19 cellular contexts compared by ENCODE assay signal in the genomic region with DNA sequence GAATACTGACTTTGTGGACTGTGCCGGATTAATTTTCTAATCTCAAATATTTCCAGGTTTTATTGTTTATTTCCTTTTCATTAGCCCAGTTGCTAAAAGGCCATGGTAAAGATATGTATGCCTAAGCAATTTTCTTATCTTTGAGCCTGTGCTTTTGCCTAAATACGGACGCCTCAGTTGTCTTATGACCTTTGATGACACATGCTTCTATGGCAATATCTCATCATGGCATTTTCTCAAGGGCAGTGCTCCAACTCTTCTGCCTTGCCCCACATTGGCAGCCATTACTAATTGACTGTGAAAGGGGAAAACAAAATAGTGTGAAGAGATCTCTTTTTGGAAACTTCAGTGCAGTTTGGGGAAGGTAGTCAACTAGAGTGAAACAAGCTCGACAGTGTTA.
DNase-seq lines count a peak whose midpoint lies in the region; ATAC-seq, FAIRE-seq and TF ChIP-seq lines count a peak whose summit lies in the region.
"Had no signal": no experiment of that assay in that cellular context is flagged by ENCODE, and none has a peak within 500 bp of the region (broad histone marks: within the 10 kb centered on the region; RNA-seq: fewer than 3 reads in every experiment).

No MANE protein-coding gene starts in this region.

- H4K20me1 ChIP-seq in HepG2 (ENCODE audit: insufficient read depth, low read length), result no peaks in the 10 kb centered on the region
- H4K20me1 ChIP-seq in GM12878 (ENCODE audit: control insufficient read depth, insufficient read depth), result no peaks in the 10 kb centered on the region

- no peak overlapping the region for H3K23ac ChIP-seq in mesenchymal stem cell (ENCODE audit: low read length in 2 of 2)

- H3K4me2 ChIP-seq in HepG2 (ENCODE audit: low read depth, low read length), result no peak overlapping the region
- H3K4me2 ChIP-seq in GM12878 (ENCODE audit: control insufficient read depth, insufficient read depth), result no peak overlapping the region
- H3K4me2 ChIP-seq in mesenchymal stem cell (ENCODE audit: low read length, poor library complexity, severe bottlenecking), result no peak overlapping the region

- H3K9me3 ChIP-seq in liver (ENCODE audit: control insufficient read depth in 4 of 4, low read length in 3 of 4) (no peaks in the 10 kb centered on the region), HepG2 (ENCODE audit: low read length) (peaks cover 83% of the 10 kb centered on the region), GM12878 (replicated peaks; ENCODE audit: control insufficient read depth, insufficient read depth, low read length) (no peaks in the 10 kb centered on the region; the same call in 2 of the 3 replicates), mesenchymal stem cell (ENCODE audit: control insufficient read depth, low read length) (no peaks in the 10 kb centered on the region), tibial artery (no peaks in the 10 kb centered on the region)
- H3K9me3 ChIP-seq: HAP-1 had no signal

- WGBS in liver, result 83% methylated on average over 4 of the region's 4 CpGs
- WGBS in HepG2 (ENCODE audit: low lambda C conversion rate), result 12% methylated on average over 4 of the region's 4 CpGs
- 40% methylated on average over 4 of the region's 4 CpGs for WGBS in GM12878 (ENCODE audit: insufficient coverage, insufficient replicate concordance, low lambda C conversion rate, missing lambda C conversion rate)
- 82% methylated on average over 3 of the region's 4 CpGs for WGBS in mesenchymal stem cell

- TF ChIP-seq POLR2A in HepG2 (IDR thresholded peaks at IDR 0.05; ENCODE audit: insufficient read depth in 1 of 2, low read depth in 2 of 2, low read length in 2 of 2), result no peak
- TF ChIP-seq POLR2A in GM12878 (IDR thresholded peaks at IDR 0.05; ENCODE audit: low read depth, low read length), result no peak

- in situ Hi-C loops in HepG2 (cut with HindIII; ENCODE audit: extremely low pct_ligation_motif_present, low pct_unique_long_range_greater_than_20kb), result no loop called here
- in situ Hi-C loops in GM12878 (cut with MboI), result no loop called here

- no peaks in the 10 kb centered on the region for H3K27me3 Mint-ChIP-seq in activated CD8-positive, alpha-beta memory T cell treated with anti-CD3 and anti-CD28 coated beads, Interleukin-2, amount 10 ng/mL, durations not matched to agents 7 days and 5 days
- H3K27me3 Mint-ChIP-seq: CD4-positive, alpha-beta memory T cell had no signal

- H3K18ac ChIP-seq in mesenchymal stem cell (ENCODE audit: low read depth in 1 of 2, low read length in 2 of 2), result no peak overlapping the region

- no peak for DNase-seq in HepG2 (ENCODE audit: low spot score)
- DNase-seq in GM12878 (ENCODE audit: low read depth, low spot score), result no peak
- DNase-seq in mesenchymal stem cell, result no peak
- DNase-seq in NCI-H748 treated with DMSO at 0.1 percent for 48 hours (lab: John Stamatoyannopoulos, UW), result no peak
- no peak for DNase-seq in activated CD8-positive, alpha-beta memory T cell treated with anti-CD3 and anti-CD28 coated beads, Interleukin-2, amount 10 ng/mL, durations not matched to agents 7 days and 5 days
- no peak for DNase-seq in tibial artery
- DNase-seq: 8988T; C1 segment of cervical spinal cord; Calu3; CD4-positive, alpha-beta memory T cell; COR-L47; DMS53; DMS79 treated with DMSO at 0.1 percent for 48 hours; GF-D8; GOT3 had no signal

- no peaks in the 10 kb centered on the region for H3K36me3 ChIP-seq in liver (ENCODE audit: control insufficient read depth in 4 of 4, insufficient read depth in 3 of 4, low read depth in 1 of 4, low read length in 3 of 4)
- H3K36me3 ChIP-seq in HepG2 (replicated peaks in 1 of 2; ENCODE audit: control insufficient read depth in 1 of 2, insufficient read depth in 2 of 2, low read length in 2 of 2), result no peaks in the 10 kb centered on the region
- no peaks in the 10 kb centered on the region for H3K36me3 ChIP-seq in GM12878 (ENCODE audit: control insufficient read depth in 2 of 2, insufficient read depth in 2 of 2, low read length in 1 of 2)
- no peaks in the 10 kb centered on the region for H3K36me3 ChIP-seq in mesenchymal stem cell (ENCODE audit: control insufficient read depth in 1 of 2, insufficient read depth in 2 of 2, low read depth in 1 of 2, low read length in 2 of 2)
- H3K36me3 ChIP-seq in tibial artery, result no peaks in the 10 kb centered on the region
- H3K36me3 ChIP-seq: HAP-1 had no signal

- H3K4me1 ChIP-seq in liver (ENCODE audit: control insufficient read depth in 4 of 4, insufficient read depth in 4 of 4, low read length in 3 of 4), result no peaks in the 10 kb centered on the region
- no peaks in the 10 kb centered on the region for H3K4me1 ChIP-seq in HepG2 (ENCODE audit: insufficient read depth, low read length)
- no peaks in the 10 kb centered on the region for H3K4me1 ChIP-seq in GM12878 (ENCODE audit: control insufficient read depth, insufficient read depth, low read length)
- no peaks in the 10 kb centered on the region for H3K4me1 ChIP-seq in mesenchymal stem cell (ENCODE audit: control insufficient read depth, insufficient read depth, low read depth, low read length)
- H3K4me1 ChIP-seq in tibial artery, result no peaks in the 10 kb centered on the region

- H3K14ac ChIP-seq in mesenchymal stem cell (ENCODE audit: low read length in 2 of 2), result no peak overlapping the region

- BruUV-seq in HepG2 (replicated peaks; lab: Mats Ljungman, UMichigan) (no TSS peak), GM12878 (replicated peaks; lab: Mats Ljungman, UMichigan) (no TSS peak)

- CTCF ChIA-PET in HepG2 (lab: Yijun Ruan, JAX; ENCODE audit: low intra/inter-chr PET ratio, low total read pairs), result no interaction called here
- CTCF ChIA-PET in GM12878 (lab: Yijun Ruan, JAX), result interaction anchor here (0.5 kb wide), 1 partner anchor 1714 kb away, joined by 3 read pairs; no protein-coding TSS in a partner anchor
- CTCF ChIA-PET in activated CD8-positive, alpha-beta memory T cell treated with anti-CD3 and anti-CD28 coated beads, Interleukin-2, amount 10 ng/mL, durations not matched to agents 7 days and 5 days (lab: Charles Lee), result no interaction called here

- no peak overlapping the region for H2BK12ac ChIP-seq in mesenchymal stem cell (ENCODE audit: low read length in 2 of 2)

- SMC1A ChIA-PET in GM12878 (lab: Charles Lee; ENCODE audit: uncharacterized antibody, unreplicated experiment), result interaction anchor here (0.7 to 1.4 kb wide), 2 partner anchors 16 to 35 kb away, joined by 3 read pairs; no protein-coding TSS in a partner anchor

- TF ChIP-seq EP300 in HepG2 (IDR thresholded peaks at IDR 0.05; ENCODE audit: low read depth in 2 of 2, low read length in 2 of 2) (no peak), HepG2 (CRISPR knock-in tag; IDR thresholded peaks at IDR 0.05; ENCODE audit: borderline replicate concordance) (no peak), GM12878 (IDR thresholded peaks at IDR 0.05; ENCODE audit: borderline replicate concordance in 1 of 2, control insufficient read depth in 1 of 2, low read depth in 2 of 2, low read length in 2 of 2) (no peak)

- H3K36me3 Mint-ChIP-seq in activated CD8-positive, alpha-beta memory T cell treated with anti-CD3 and anti-CD28 coated beads, Interleukin-2, amount 10 ng/mL, durations not matched to agents 7 days and 5 days, result no peaks in the 10 kb centered on the region
- H3K36me3 Mint-ChIP-seq: CD4-positive, alpha-beta memory T cell had no signal

- no peaks in the 10 kb centered on the region for H3K9me3 Mint-ChIP-seq in activated CD8-positive, alpha-beta memory T cell treated with anti-CD3 and anti-CD28 coated beads, Interleukin-2, amount 10 ng/mL, durations not matched to agents 7 days and 5 days (ENCODE audit: low read depth)

- H2BK120ac ChIP-seq in mesenchymal stem cell (ENCODE audit: low read depth, low read length), result no peak overlapping the region

- no peak overlapping the region for H3K4ac ChIP-seq in mesenchymal stem cell (ENCODE audit: low read depth in 1 of 2, low read length in 2 of 2)

- no peaks in the 10 kb centered on the region for H3K79me2 ChIP-seq in HepG2 (ENCODE audit: insufficient read depth, low read length)
- H3K79me2 ChIP-seq in GM12878 (ENCODE audit: control insufficient read depth, insufficient read depth, low read length), result no peaks in the 10 kb centered on the region

- FAIRE-seq in HepG2 (lab: Jason Lieb, UNC) (no peak), GM12878 (lab: Jason Lieb, UNC) (no peak)
- FAIRE-seq: GM12892, H54 had no signal

- intact Hi-C loops in HepG2 (cut with micrococcal nuclease; ENCODE audit: unreplicated experiment), result no loop called here
- intact Hi-C loops in GM12878 (cut with micrococcal nuclease; ENCODE audit: unreplicated experiment), result loop anchor here (1.0 kb wide), 1 partner anchor 17 kb away; no protein-coding TSS in a partner anchor
- intact Hi-C loops in tibial artery (cut with DNase I; ENCODE audit: low total_unique reads), result no loop called here

- no peaks in the 10 kb centered on the region for H3K27me3 ChIP-seq in liver (ENCODE audit: control insufficient read depth in 4 of 4, insufficient read depth in 4 of 4, low read length in 3 of 4)
- no peaks in the 10 kb centered on the region for H3K27me3 ChIP-seq in HepG2 (ENCODE audit: control insufficient read depth in 1 of 2, insufficient read depth in 2 of 2, low read length in 2 of 2)
- H3K27me3 ChIP-seq in GM12878 (replicated peaks in 1 of 2; ENCODE audit: control insufficient read depth in 2 of 2, insufficient read depth in 2 of 2, low read length in 1 of 2), result no peaks in the 10 kb centered on the region
- H3K27me3 ChIP-seq in mesenchymal stem cell (ENCODE audit: control insufficient read depth in 1 of 2, insufficient read depth in 1 of 2, low read length in 2 of 2), result no peaks in the 10 kb centered on the region
- no peaks in the 10 kb centered on the region for H3K27me3 ChIP-seq in tibial artery

- H4K8ac ChIP-seq in mesenchymal stem cell (ENCODE audit: low read length), result no peak overlapping the region

- H2AFZ ChIP-seq in HepG2 (ENCODE audit: low read length) (no peak overlapping the region), GM12878 (ENCODE audit: control insufficient read depth, low read depth, low read length) (no peak overlapping the region), mesenchymal stem cell (ENCODE audit: low read depth, low read length) (no peak overlapping the region)

- no peak overlapping the region for H3K9ac ChIP-seq in liver (ENCODE audit: low read depth in 1 of 2, low read length in 2 of 2)
- H3K9ac ChIP-seq in HepG2 (ENCODE audit: insufficient read depth, low read depth, low read length), result no peak overlapping the region
- no peak overlapping the region for H3K9ac ChIP-seq in GM12878 (ENCODE audit: control insufficient read depth, insufficient read depth, low read length)
- H3K9ac ChIP-seq in mesenchymal stem cell (ENCODE audit: low read length), result no peak overlapping the region

- no peak for TF ChIP-seq CTCF in liver (IDR thresholded peaks at IDR 0.05; ENCODE audit: low read depth, low read length, missing input control)
- no peak for TF ChIP-seq CTCF in HepG2 (CRISPR knock-in tag; IDR thresholded peaks at IDR 0.05)
- no peak for TF ChIP-seq CTCF in GM12878 (IDR thresholded peaks at IDR 0.05 in 2 of 3, conservative IDR thresholded peaks at IDR 0.05 in 1 of 3; ENCODE audit: control insufficient read depth in 2 of 3, extremely low read depth in 1 of 3, insufficient read depth in 1 of 3, low read depth in 3 of 3, low read length in 3 of 3)
- no peak for TF ChIP-seq CTCF in tibial artery (IDR thresholded peaks at IDR 0.05)

- ATAC-seq in HepG2 (no peak), GM12878 (peak; percentile 21)
- no peak for ATAC-seq in activated CD8-positive, alpha-beta memory T cell treated with anti-CD3 and anti-CD28 coated beads, Interleukin-2, amount 10 ng/mL, durations not matched to agents 7 days and 5 days

- no peaks in the 10 kb centered on the region for H3K79me1 ChIP-seq in mesenchymal stem cell (replicated peaks; ENCODE audit: low read length, poor library complexity, severe bottlenecking)

- no peaks in the 10 kb centered on the region for H3K4me1 Mint-ChIP-seq in activated CD8-positive, alpha-beta memory T cell treated with anti-CD3 and anti-CD28 coated beads, Interleukin-2, amount 10 ng/mL, durations not matched to agents 7 days and 5 days
- H3K4me1 Mint-ChIP-seq: CD4-positive, alpha-beta memory T cell had no signal

- H3K4me3 Mint-ChIP-seq in activated CD8-positive, alpha-beta memory T cell treated with anti-CD3 and anti-CD28 coated beads, Interleukin-2, amount 10 ng/mL, durations not matched to agents 7 days and 5 days, result no peak overlapping the region
- H3K4me3 Mint-ChIP-seq: CD4-positive, alpha-beta memory T cell had no signal

- POLR2A ChIA-PET in HepG2 (lab: Yijun Ruan, JAX), result no interaction called here
- POLR2A ChIA-PET in GM12878 (lab: Charles Lee), result no interaction called here

- H4K91ac ChIP-seq in mesenchymal stem cell (ENCODE audit: low read length), result no peak overlapping the region

- RAD21 ChIA-PET in GM12878 (lab: Charles Lee; ENCODE audit: unreplicated experiment), result interaction anchor here (1.3 kb wide), 1 partner anchor 17 kb away, joined by 3 read pairs; no protein-coding TSS in a partner anchor

- H2AK5ac ChIP-seq in mesenchymal stem cell (ENCODE audit: low read length, severe bottlenecking), result no peak overlapping the region

- H3K4me3 ChIP-seq in liver (ENCODE audit: low read depth in 1 of 3, low read length in 3 of 3) (no peak overlapping the region), HepG2 (replicated peaks in 1 of 3; ENCODE audit: insufficient read depth in 1 of 3, low read depth in 2 of 3, low read length in 3 of 3) (no peak overlapping the region), GM12878 (no peak overlapping the region), mesenchymal stem cell (ENCODE audit: insufficient read depth in 1 of 2, low read depth in 1 of 2, low read length in 2 of 2) (no peak overlapping the region), tibial artery (no peak overlapping the region)
- H3K4me3 ChIP-seq: HAP-1 had no signal

- no peak for TF ChIP-seq RAD21 in liver (IDR thresholded peaks at IDR 0.05)
- TF ChIP-seq RAD21 in HepG2 (CRISPR knock-in tag; IDR thresholded peaks at IDR 0.05), result no peak
- no peak for TF ChIP-seq RAD21 in GM12878 (IDR thresholded peaks at IDR 0.05; ENCODE audit: insufficient read depth, low read depth, low read length)

- H2BK5ac ChIP-seq in mesenchymal stem cell (ENCODE audit: low read depth, low read length, poor library complexity, severe bottlenecking), result peak overlapping the region; percentile 69

- no peak overlapping the region for H3K27ac Mint-ChIP-seq in activated CD8-positive, alpha-beta memory T cell treated with anti-CD3 and anti-CD28 coated beads, Interleukin-2, amount 10 ng/mL, durations not matched to agents 7 days and 5 days
- H3K27ac Mint-ChIP-seq: CD4-positive, alpha-beta memory T cell had no signal

- no peak overlapping the region for H2BK15ac ChIP-seq in mesenchymal stem cell (ENCODE audit: low read depth, poor library complexity, severe bottlenecking)

- no peak overlapping the region for H3K27ac ChIP-seq in liver (ENCODE audit: low read depth in 1 of 2, low read length in 2 of 2)
- no peak overlapping the region for H3K27ac ChIP-seq in HepG2 (ENCODE audit: extremely low read length, insufficient read depth, low read length)
- no peak overlapping the region for H3K27ac ChIP-seq in GM12878 (ENCODE audit: control insufficient read depth, insufficient read depth)
- no peak overlapping the region for H3K27ac ChIP-seq in mesenchymal stem cell (ENCODE audit: low read length, poor library complexity, severe bottlenecking)
- no peak overlapping the region for H3K27ac ChIP-seq in tibial artery
